18 cellular contexts compared by ENCODE assay signal in the genomic region with DNA sequence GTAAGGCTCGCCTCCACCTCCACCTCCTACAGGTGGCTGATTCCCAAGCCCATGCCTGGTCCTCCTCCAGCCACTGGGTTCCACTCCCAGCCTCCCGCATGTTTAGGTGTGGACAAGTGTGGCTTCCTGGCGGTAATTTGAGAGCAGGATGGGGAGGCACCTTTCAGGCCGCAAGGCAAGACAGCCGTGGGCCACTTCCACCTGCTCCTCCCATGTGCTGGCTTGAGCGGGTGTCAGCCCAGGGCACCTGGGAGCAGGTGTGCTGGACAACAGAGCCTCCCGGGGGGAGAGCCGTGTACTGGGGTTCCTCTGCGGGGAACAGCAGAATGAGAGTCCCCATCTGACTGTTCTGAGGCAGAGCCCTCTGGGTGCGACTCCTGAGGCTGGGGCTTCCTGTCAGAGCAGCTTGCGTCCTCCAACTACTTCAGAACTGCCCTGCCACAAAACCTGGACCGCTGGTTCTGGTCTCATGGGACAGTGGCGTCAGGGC.
A peak's percentile ranks its signal among the peaks of the same experiment; 100 is the strongest.
DNase-seq lines count a peak whose midpoint lies in the region; ATAC-seq, FAIRE-seq and TF ChIP-seq lines count a peak whose summit lies in the region.
"Had no signal": no experiment of that assay in that cellular context is flagged by ENCODE, and none has a peak within 500 bp of the region (broad histone marks: within the 10 kb centered on the region; RNA-seq: fewer than 3 reads in every experiment).

No MANE protein-coding gene starts in this region.

- DNase-seq in cardiac septum (ENCODE audit: low spot score) (peak; percentile 57), right cardiac atrium (no peak), RWPE2 (ENCODE audit: low spot score) (peak; percentile 42), osteoblast (ENCODE audit: insufficient read length, low spot score, missing footprints) (peak; percentile 44), frontal cortex (ENCODE audit: low spot score in 2 of 2) (no peak), NCI-H1092 (lab: John Stamatoyannopoulos, UW) (no peak)
- DNase-seq: ACHN, DMS 273 treated with DMSO at 0.1 percent for 48 hours, HFFc6, MG63, NCI-H1105, NCI-H1694 treated with DMSO at 0.1 percent for 48 hours, NCI-H526, OCI-M1 had no signal

- 81% methylated on average over 13 of the region's 13 CpGs for WGBS in right cardiac atrium

- H4K20me1 ChIP-seq in osteoblast (ENCODE audit: insufficient read depth, low read length): no peaks in the 10 kb centered on the region

- H3K4me3 ChIP-seq in right cardiac atrium (ENCODE audit: low read length): no peak overlapping the region
- no peak overlapping the region for H3K4me3 ChIP-seq in RWPE2 (ENCODE audit: severe bottlenecking)
- H3K4me3 ChIP-seq in osteoblast (ENCODE audit: insufficient read depth, low read length): no peak overlapping the region
- H3K4me3 ChIP-seq: MG63 had no signal

- intact Hi-C loops in cardiac septum (cut with DNase I): no loop called here
- intact Hi-C loops in right cardiac atrium (cut with DNase I): no loop called here

- H3K4me2 ChIP-seq in osteoblast (ENCODE audit: insufficient read depth, low read length): no peak overlapping the region
- H3K4me2 ChIP-seq: KMS-11 had no signal

- no peak overlapping the region for H2AFZ ChIP-seq in osteoblast (ENCODE audit: low read length)

- no peak for FAIRE-seq in frontal cortex (lab: Jason Lieb, UNC)
- FAIRE-seq: H1 had no signal

- H3K27ac ChIP-seq in right cardiac atrium (ENCODE audit: low read length) (no peak overlapping the region), RWPE2 (ENCODE audit: poor library complexity, severe bottlenecking) (no peak overlapping the region), osteoblast (ENCODE audit: low read depth, low read length) (no peak overlapping the region)
- H3K27ac ChIP-seq: KMS-11, SK-N-MC had no signal

- no peaks in the 10 kb centered on the region for H3K4me1 ChIP-seq in right cardiac atrium (ENCODE audit: control insufficient read depth, insufficient read depth, low read length)
- H3K4me1 ChIP-seq in RWPE2 (ENCODE audit: insufficient read depth, poor library complexity, severe bottlenecking): no peaks in the 10 kb centered on the region
- H3K4me1 ChIP-seq in osteoblast (ENCODE audit: insufficient read depth, low read length): no peaks in the 10 kb centered on the region

- no peak for TF ChIP-seq CTCF in RWPE2 (IDR thresholded peaks at IDR 0.05; ENCODE audit: poor library complexity, severe bottlenecking)
- TF ChIP-seq CTCF in osteoblast (IDR thresholded peaks at IDR 0.05; ENCODE audit: extremely low read depth, low read depth, low read length): no peak

- H3K9me3 ChIP-seq in right cardiac atrium (ENCODE audit: control insufficient read depth, low read length) (no peaks in the 10 kb centered on the region), RWPE2 (ENCODE audit: severe bottlenecking) (no peaks in the 10 kb centered on the region), osteoblast (ENCODE audit: low read depth, low read length) (no peaks in the 10 kb centered on the region)
- H3K9me3 ChIP-seq: MG63 had no signal

- ATAC-seq in right cardiac atrium (no peak), RWPE2 (ENCODE audit: low read depth) (no peak), HG02678 (IDR thresholded peaks at IDR 0.05; ENCODE audit: unreplicated experiment) (no peak)

- no peaks in the 10 kb centered on the region for H3K79me2 ChIP-seq in osteoblast (ENCODE audit: insufficient read depth, low read length)

- H3K36me3 ChIP-seq in RWPE2 (ENCODE audit: low read depth) (no peaks in the 10 kb centered on the region), osteoblast (ENCODE audit: insufficient read depth, low read length) (no peaks in the 10 kb centered on the region)
- H3K36me3 ChIP-seq: MG63 had no signal

- H3K27me3 ChIP-seq in right cardiac atrium (ENCODE audit: control insufficient read depth, insufficient read depth) (no peaks in the 10 kb centered on the region), RWPE2 (ENCODE audit: insufficient read depth, poor library complexity, severe bottlenecking) (no peaks in the 10 kb centered on the region), osteoblast (ENCODE audit: insufficient read depth, low read length) (no peaks in the 10 kb centered on the region)
- H3K27me3 ChIP-seq: MG63 had no signal

Comparison
In these comparisons a context has a peak if more than half of its experiments do, and no peak if none do; other contexts are left out.
1. DNase-seq: peak in cardiac septum (single experiment), RWPE2 (single experiment) and osteoblast (single experiment); none in right cardiac atrium (0 of 3), frontal cortex (0 of 2) and NCI-H1092 (single experiment).